17 cellular contexts compared by ENCODE assay signal in the genomic region with DNA sequence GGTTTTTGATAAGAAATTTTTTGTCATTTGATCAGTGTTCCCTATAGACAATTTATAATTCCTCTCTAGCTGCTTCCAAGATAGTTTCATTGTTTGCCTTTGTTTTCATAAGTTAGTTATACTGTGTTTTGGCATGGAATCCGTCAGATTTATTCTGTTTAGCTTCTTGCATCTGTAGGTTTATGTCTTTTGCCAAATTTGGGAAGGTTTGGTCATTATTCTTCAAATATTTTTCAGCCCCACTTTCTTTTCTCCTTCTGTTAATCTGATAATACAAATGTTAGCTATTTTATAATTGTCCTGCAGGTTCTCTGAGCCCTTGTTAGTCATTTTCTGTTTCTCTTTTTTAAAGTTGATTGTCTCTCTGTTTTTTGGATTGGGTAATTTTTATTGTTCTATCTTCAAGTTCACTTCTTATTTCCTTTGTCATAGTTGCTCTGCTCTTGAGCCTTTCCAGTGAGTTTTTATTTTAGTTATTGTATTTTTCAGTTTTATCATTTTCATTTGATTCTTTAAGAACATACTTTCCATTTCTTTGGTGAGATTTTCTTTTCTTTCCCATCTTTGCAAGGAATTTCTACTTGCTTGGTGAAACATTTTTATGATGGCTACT. TPM values are rescaled to one million over a fixed set of nuclear protein-coding genes. Genes with fewer than 3 reads are reported as not detected.
DNase-seq lines count a peak whose midpoint lies in the region; ATAC-seq and TF ChIP-seq lines count a peak whose summit lies in the region.
"Had no signal": no experiment of that assay in that cellular context is flagged by ENCODE, and none has a peak within 500 bp of the region (broad histone marks: within the 10 kb centered on the region; RNA-seq: fewer than 3 reads in every experiment).

No MANE protein-coding gene starts in this region.

- H3K9me2 ChIP-seq in PC-9 (ENCODE audit: insufficient read depth), result no peaks in the 10 kb centered on the region

- no peak for ATAC-seq in natural killer cell
- ATAC-seq in HG03439 (IDR thresholded peaks at IDR 0.05; ENCODE audit: unreplicated experiment), result no peak
- ATAC-seq: body of pancreas, gastrocnemius medialis had no signal

- H3K36me3 Mint-ChIP-seq in activated CD4-positive, alpha-beta T cell treated with anti-CD3 and anti-CD28 coated beads, Interleukin-2, amount 10 ng/mL, durations not matched to agents 24 days and 14 days (ENCODE audit: low read depth), result peaks cover 21% of the 10 kb centered on the region
- peaks cover 22% of the 10 kb centered on the region for H3K36me3 Mint-ChIP-seq in activated T-helper 1 cell treated with anti-CD3 and anti-CD28 coated beads, Interleukin-12 subunit alpha, Interleukin-12 subunit beta, Interleukin-2, Interleukin-4 antibody, amounts not matched to agents 30 ng/mL and 10 ng/mL and 1 ng/mL, durations not matched to agents 14 hours and 24 hours and 36 hours (ENCODE audit: low read depth)
- H3K36me3 Mint-ChIP-seq in natural killer cell, result peaks cover 18% of the 10 kb centered on the region

- H3K36me3 ChIP-seq in KOPT-K1 (ENCODE audit: insufficient read depth, low read length) (no peaks in the 10 kb centered on the region), PC-9 (ENCODE audit: low read depth) (no peaks in the 10 kb centered on the region)
- H3K36me3 ChIP-seq: gastrocnemius medialis, neutrophil, SJCRH30 had no signal

- TF ChIP-seq CTCF in natural killer cell (IDR thresholded peaks at IDR 0.05) (no peak), PC-9 (conservative IDR thresholded peaks at IDR 0.05) (no peak)

- peaks cover 13% of the 10 kb centered on the region for H3K9me3 Mint-ChIP-seq in activated CD4-positive, alpha-beta T cell treated with anti-CD3 and anti-CD28 coated beads, Interleukin-2, amount 10 ng/mL, durations not matched to agents 24 days and 14 days
- peaks cover 17% of the 10 kb centered on the region for H3K9me3 Mint-ChIP-seq in activated T-helper 1 cell treated with anti-CD3 and anti-CD28 coated beads, Interleukin-12 subunit alpha, Interleukin-12 subunit beta, Interleukin-2, Interleukin-4 antibody, amounts not matched to agents 30 ng/mL and 10 ng/mL and 1 ng/mL, durations not matched to agents 14 hours and 24 hours and 36 hours
- peaks cover 2 to 11% of the 10 kb centered on the region in 2 donors for H3K9me3 Mint-ChIP-seq in natural killer cell

- H3K4me3 Mint-ChIP-seq in activated CD4-positive, alpha-beta T cell treated with anti-CD3 and anti-CD28 coated beads, Interleukin-2, amount 10 ng/mL, durations not matched to agents 24 days and 14 days, result no peak overlapping the region
- H3K4me3 Mint-ChIP-seq in activated T-helper 1 cell treated with anti-CD3 and anti-CD28 coated beads, Interleukin-12 subunit alpha, Interleukin-12 subunit beta, Interleukin-2, Interleukin-4 antibody, amounts not matched to agents 30 ng/mL and 10 ng/mL and 1 ng/mL, durations not matched to agents 14 hours and 24 hours and 36 hours, result no peak overlapping the region
- H3K4me3 Mint-ChIP-seq in natural killer cell, result peak overlapping the region; percentile 91

- DNase-seq in activated CD4-positive, alpha-beta T cell treated with anti-CD3 and anti-CD28 coated beads, Interleukin-2, amount 10 ng/mL, durations not matched to agents 24 days and 14 days, result no peak
- DNase-seq in activated CD4-positive, alpha-beta T cell treated with anti-CD3 and anti-CD28 coated beads, Interleukin-2, amount 50 U/mL, for 1 hour, result no peak
- no peak for DNase-seq in activated T-helper 1 cell treated with anti-CD3 and anti-CD28 coated beads, Interleukin-12 subunit alpha, Interleukin-12 subunit beta, Interleukin-2, Interleukin-4 antibody, amounts not matched to agents 30 ng/mL and 10 ng/mL and 1 ng/mL, durations not matched to agents 14 hours and 24 hours and 36 hours (ENCODE audit: low spot score)
- no peak for DNase-seq in natural killer cell
- no peak for DNase-seq in NCI-H524 (lab: John Stamatoyannopoulos, UW)
- DNase-seq in PC-9, result no peak
- DNase-seq: activated effector memory CD4-positive, alpha-beta T cell treated with anti-CD3 and anti-CD28 coated beads, Interleukin-2, amount 50 U/mL, for 16 hours; body of pancreas; gastrocnemius medialis; NCI-H2029 treated with DMSO at 0.1 percent for 48 hours; NCI-H510A; SJCRH30; stimulated activated CD4-positive, alpha-beta T cell treated with anti-CD3 and anti-CD28 coated beads, Interleukin-15, amount 100 ng/mL, for 24 hours had no signal

- H3K79me2 ChIP-seq in PC-9 (ENCODE audit: low read depth), result no peaks in the 10 kb centered on the region

- H3K27ac ChIP-seq in KOPT-K1 (ENCODE audit: low read depth, low read length, poor library complexity, severe bottlenecking), result peak overlapping the region; percentile 81
- no peak overlapping the region for H3K27ac ChIP-seq in PC-9
- H3K27ac ChIP-seq: body of pancreas, epithelial cell of prostate, gastrocnemius medialis, SJCRH30 had no signal

- no peak overlapping the region for H3K4me3 ChIP-seq in PC-9
- H3K4me3 ChIP-seq: body of pancreas, gastrocnemius medialis, SJCRH30 had no signal

- CTCF ChIA-PET in PC-9 (lab: Charles Lee), result no interaction called here

- H3K27ac Mint-ChIP-seq in activated CD4-positive, alpha-beta T cell treated with anti-CD3 and anti-CD28 coated beads, Interleukin-2, amount 10 ng/mL, durations not matched to agents 24 days and 14 days, result peak overlapping the region; percentile 81
- peak overlapping the region; percentile 10 for H3K27ac Mint-ChIP-seq in activated T-helper 1 cell treated with anti-CD3 and anti-CD28 coated beads, Interleukin-12 subunit alpha, Interleukin-12 subunit beta, Interleukin-2, Interleukin-4 antibody, amounts not matched to agents 30 ng/mL and 10 ng/mL and 1 ng/mL, durations not matched to agents 14 hours and 24 hours and 36 hours
- H3K27ac Mint-ChIP-seq in natural killer cell, result peak overlapping the region; percentile 89 to 97

- H3F3A ChIP-seq in PC-9 (ENCODE audit: insufficient read depth, low read depth), result peaks cover 13% of the 10 kb centered on the region; the same call in 1 of the 2 replicates

- H4K20me1 ChIP-seq in PC-9 (ENCODE audit: insufficient read depth), result no peaks in the 10 kb centered on the region

- no TSS peak for BruUV-seq in PC-9 (replicated peaks; lab: Mats Ljungman, UMichigan)

- H2AFZ ChIP-seq in PC-9, result no peak overlapping the region

- peaks cover 66% of the 10 kb centered on the region for H3K4me1 Mint-ChIP-seq in activated CD4-positive, alpha-beta T cell treated with anti-CD3 and anti-CD28 coated beads, Interleukin-2, amount 10 ng/mL, durations not matched to agents 24 days and 14 days
- H3K4me1 Mint-ChIP-seq in activated T-helper 1 cell treated with anti-CD3 and anti-CD28 coated beads, Interleukin-12 subunit alpha, Interleukin-12 subunit beta, Interleukin-2, Interleukin-4 antibody, amounts not matched to agents 30 ng/mL and 10 ng/mL and 1 ng/mL, durations not matched to agents 14 hours and 24 hours and 36 hours (ENCODE audit: low read depth), result peaks cover 87% of the 10 kb centered on the region
- H3K4me1 Mint-ChIP-seq in natural killer cell, result peaks cover 72 to 78% of the 10 kb centered on the region in 2 donors

- H3K9me3 ChIP-seq in KOPT-K1 (ENCODE audit: insufficient read depth, low read length, poor library complexity, severe bottlenecking), result peaks cover 10% of the 10 kb centered on the region
- H3K9me3 ChIP-seq in PC-9 (ENCODE audit: insufficient read depth, low read depth), result peaks cover 6% of the 10 kb centered on the region; the same call in 1 of the 2 replicates
- H3K9me3 ChIP-seq: body of pancreas, gastrocnemius medialis, neutrophil had no signal

- H3K4me2 ChIP-seq in PC-9, result no peak overlapping the region

- H3K4me1 ChIP-seq in PC-9 (replicated peaks; ENCODE audit: insufficient read depth), result peaks cover 41% of the 10 kb centered on the region
- H3K4me1 ChIP-seq: gastrocnemius medialis had no signal

- no peaks in the 10 kb centered on the region for H3K27me3 ChIP-seq in PC-9 (ENCODE audit: insufficient read depth, low read depth)
- H3K27me3 ChIP-seq: body of pancreas, gastrocnemius medialis had no signal

- intact Hi-C loops in activated CD4-positive, alpha-beta T cell treated with anti-CD3 and anti-CD28 coated beads, Interleukin-2, amount 10 ng/mL, durations not matched to agents 24 days and 14 days (cut with micrococcal nuclease), result no loop called here
- intact Hi-C loops in activated T-helper 1 cell treated with anti-CD3 and anti-CD28 coated beads, Interleukin-12 subunit alpha, Interleukin-12 subunit beta, Interleukin-2, Interleukin-4 antibody, amounts not matched to agents 30 ng/mL and 10 ng/mL and 1 ng/mL, durations not matched to agents 14 hours and 24 hours and 36 hours (cut with micrococcal nuclease), result no loop called here
- intact Hi-C loops in natural killer cell (cut with micrococcal nuclease), result loop anchor here (2.0 kb wide), 2 partner anchors 30 to 56 kb away; partner anchors contain the start of genes PSMC4 and ZNF546
- intact Hi-C loops in PC-9 (cut with micrococcal nuclease; ENCODE audit: unreplicated experiment), result no loop called here

- POLR2A ChIA-PET in PC-9 (lab: Charles Lee; ENCODE audit: unreplicated experiment), result interaction anchor here (0.6 kb wide), 1 partner anchor 138 kb away, joined by 3 read pairs; no protein-coding TSS in a partner anchor

- H3K27me3 Mint-ChIP-seq in activated CD4-positive, alpha-beta T cell treated with anti-CD3 and anti-CD28 coated beads, Interleukin-2, amount 10 ng/mL, durations not matched to agents 24 days and 14 days, result peaks cover 2% of the 10 kb centered on the region
- peaks cover 2% of the 10 kb centered on the region for H3K27me3 Mint-ChIP-seq in activated T-helper 1 cell treated with anti-CD3 and anti-CD28 coated beads, Interleukin-12 subunit alpha, Interleukin-12 subunit beta, Interleukin-2, Interleukin-4 antibody, amounts not matched to agents 30 ng/mL and 10 ng/mL and 1 ng/mL, durations not matched to agents 14 hours and 24 hours and 36 hours (ENCODE audit: insufficient read depth)
- H3K27me3 Mint-ChIP-seq in natural killer cell (ENCODE audit: low read depth in 2 of 2), result no peaks in the 10 kb centered on the region

RNA-seq across cellular contexts. Expression of gene FCGBP, which starts 5.9 kb away (rescaled TPM):
- 3.3 and 4.7 TPM in 2 replicates for total RNA-seq in activated CD4-positive, alpha-beta T cell treated with anti-CD3 and anti-CD28 coated beads, Interleukin-2, amount 10 ng/mL, durations not matched to agents 24 days and 14 days
- total RNA-seq in activated T-helper 1 cell treated with anti-CD3 and anti-CD28 coated beads, Interleukin-12 subunit alpha, Interleukin-12 subunit beta, Interleukin-2, Interleukin-4 antibody, amounts not matched to agents 30 ng/mL and 10 ng/mL and 1 ng/mL, durations not matched to agents 14 hours and 24 hours and 36 hours, result 2.2 and 3.1 TPM in 2 replicates
- 10 to 100 TPM; 10.6 to 25.1 (median 17.3) TPM for total RNA-seq in natural killer cell
- total RNA-seq in PC-9 (2021), result 5.8 and 9.3 TPM in 2 replicates

RNA-seq across cellular contexts. Expression of gene PSMC4, which starts 30.6 kb away (rescaled TPM):
- total RNA-seq in activated CD4-positive, alpha-beta T cell treated with anti-CD3 and anti-CD28 coated beads, Interleukin-2, amount 10 ng/mL, durations not matched to agents 24 days and 14 days, result 192 and 193 TPM in 2 replicates
- total RNA-seq in activated T-helper 1 cell treated with anti-CD3 and anti-CD28 coated beads, Interleukin-12 subunit alpha, Interleukin-12 subunit beta, Interleukin-2, Interleukin-4 antibody, amounts not matched to agents 30 ng/mL and 10 ng/mL and 1 ng/mL, durations not matched to agents 14 hours and 24 hours and 36 hours, result 189 and 190 TPM in 2 replicates
- total RNA-seq in natural killer cell (100 to 1,000 TPM in 2 of 3 donors, 10 to 100 TPM in 1; 84.9 to 116 (median 101) TPM), PC-9 (2021) (82.8 and 110 TPM in 2 replicates)

RNA-seq across cellular contexts. Expression of gene ZNF546, which starts 56.5 kb away (rescaled TPM):
- 4.4 and 6.7 TPM in 2 replicates for total RNA-seq in activated CD4-positive, alpha-beta T cell treated with anti-CD3 and anti-CD28 coated beads, Interleukin-2, amount 10 ng/mL, durations not matched to agents 24 days and 14 days
- 6.1 and 7.1 TPM in 2 replicates for total RNA-seq in activated T-helper 1 cell treated with anti-CD3 and anti-CD28 coated beads, Interleukin-12 subunit alpha, Interleukin-12 subunit beta, Interleukin-2, Interleukin-4 antibody, amounts not matched to agents 30 ng/mL and 10 ng/mL and 1 ng/mL, durations not matched to agents 14 hours and 24 hours and 36 hours
- 1 to 10 TPM; 3.3 to 4.0 (median 3.8) TPM for total RNA-seq in natural killer cell
- total RNA-seq in PC-9 (2021), result 1.9 and 3.6 TPM in 2 replicates

Comparison
In these comparisons a context has a peak if more than half of its experiments do, and no peak if none do; other contexts are left out.
1. H3K27ac Mint-ChIP-seq: peak in every context shown above with its lines; median percentile 93 in natural killer cell; 81 in activated CD4-positive, alpha-beta T cell treated with anti-CD3 and anti-CD28 coated beads, Interleukin-2, amount 10 ng/mL, durations not matched to agents 24 days and 14 days; 10 in activated T-helper 1 cell treated with anti-CD3 and anti-CD28 coated beads, Interleukin-12 subunit alpha, Interleukin-12 subunit beta, Interleukin-2, Interleukin-4 antibody, amounts not matched to agents 30 ng/mL and 10 ng/mL and 1 ng/mL, durations not matched to agents 14 hours and 24 hours and 36 hours.